Comparison of ENCODE assay signal across 1 cellular context in the genomic region with DNA sequence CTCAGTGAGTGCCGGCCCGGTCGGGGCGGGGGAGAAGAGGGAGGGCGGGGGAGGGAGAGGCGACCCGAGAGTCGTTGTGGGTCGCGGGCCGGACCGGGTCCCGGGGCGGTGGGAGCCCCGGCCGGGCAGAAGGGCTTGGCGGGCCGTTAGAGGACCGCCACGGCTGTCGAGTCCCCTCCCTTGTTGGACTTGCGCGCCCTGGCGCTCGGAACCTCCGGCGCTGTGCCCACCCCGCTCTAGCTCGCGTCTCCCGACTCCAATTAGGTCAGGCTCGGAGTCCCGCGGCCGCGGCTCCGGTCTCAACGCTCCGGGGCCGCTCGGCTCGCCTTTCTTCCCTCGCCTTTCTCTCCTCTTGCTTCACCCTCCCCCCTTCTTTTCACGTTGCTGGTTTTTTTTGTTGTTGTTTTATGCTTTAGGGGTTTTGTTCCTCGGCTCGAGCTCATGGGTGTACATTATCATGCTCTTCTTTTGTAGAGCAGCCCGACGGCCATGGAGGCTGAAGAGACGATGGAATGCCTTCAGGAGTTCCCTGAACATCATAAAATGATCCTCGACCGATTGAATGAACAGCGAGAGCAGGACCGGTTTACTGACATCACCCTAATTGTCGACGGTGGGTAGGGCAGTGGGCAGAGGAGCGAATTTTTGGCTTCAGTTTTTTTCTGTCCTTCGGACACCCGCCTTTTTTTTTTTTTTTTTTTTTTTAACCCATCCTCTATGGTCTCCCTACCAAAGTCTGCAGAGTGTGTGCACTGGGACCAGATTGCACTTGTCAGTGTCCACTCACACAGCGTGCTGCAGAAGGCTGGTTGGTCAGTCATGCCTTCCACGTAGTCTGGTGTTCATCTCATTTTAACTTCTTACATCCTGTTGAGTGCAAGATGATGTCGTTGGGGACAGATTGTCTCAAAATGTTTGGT.
TF ChIP-seq lines count a peak whose summit lies in the region.

No MANE protein-coding gene starts in this region.

TF ChIP-seq in HepG2, 621 proteins besides CTCF, POLR2A, EP300 and RAD21 (continued from another document and continues in another):
- TF ChIP-seq SRY (CRISPR knock-in tag; IDR thresholded peaks at IDR 0.05) = no peak
- no peak for TF ChIP-seq ZNF652 (CRISPR knock-in tag; IDR thresholded peaks at IDR 0.05; ENCODE audit: borderline replicate concordance, low read depth)
- TF ChIP-seq, protein P1, sequence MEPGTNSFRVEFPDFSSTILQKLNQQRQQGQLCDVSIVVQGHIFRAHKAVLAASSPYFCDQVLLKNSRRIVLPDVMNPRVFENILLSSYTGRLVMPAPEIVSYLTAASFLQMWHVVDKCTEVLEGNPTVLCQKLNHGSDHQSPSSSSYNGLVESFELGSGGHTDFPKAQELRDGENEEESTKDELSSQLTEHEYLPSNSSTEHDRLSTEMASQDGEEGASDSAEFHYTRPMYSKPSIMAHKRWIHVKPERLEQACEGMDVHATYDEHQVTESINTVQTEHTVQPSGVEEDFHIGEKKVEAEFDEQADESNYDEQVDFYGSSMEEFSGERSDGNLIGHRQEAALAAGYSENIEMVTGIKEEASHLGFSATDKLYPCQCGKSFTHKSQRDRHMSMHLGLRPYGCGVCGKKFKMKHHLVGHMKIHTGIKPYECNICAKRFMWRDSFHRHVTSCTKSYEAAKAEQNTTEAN (CRISPR knock-in tag; conservative IDR thresholded peaks at IDR 0.05) = no peak
- TF ChIP-seq ARNT (IDR thresholded peaks at IDR 0.05) = no peak
- TF ChIP-seq, protein P2, sequence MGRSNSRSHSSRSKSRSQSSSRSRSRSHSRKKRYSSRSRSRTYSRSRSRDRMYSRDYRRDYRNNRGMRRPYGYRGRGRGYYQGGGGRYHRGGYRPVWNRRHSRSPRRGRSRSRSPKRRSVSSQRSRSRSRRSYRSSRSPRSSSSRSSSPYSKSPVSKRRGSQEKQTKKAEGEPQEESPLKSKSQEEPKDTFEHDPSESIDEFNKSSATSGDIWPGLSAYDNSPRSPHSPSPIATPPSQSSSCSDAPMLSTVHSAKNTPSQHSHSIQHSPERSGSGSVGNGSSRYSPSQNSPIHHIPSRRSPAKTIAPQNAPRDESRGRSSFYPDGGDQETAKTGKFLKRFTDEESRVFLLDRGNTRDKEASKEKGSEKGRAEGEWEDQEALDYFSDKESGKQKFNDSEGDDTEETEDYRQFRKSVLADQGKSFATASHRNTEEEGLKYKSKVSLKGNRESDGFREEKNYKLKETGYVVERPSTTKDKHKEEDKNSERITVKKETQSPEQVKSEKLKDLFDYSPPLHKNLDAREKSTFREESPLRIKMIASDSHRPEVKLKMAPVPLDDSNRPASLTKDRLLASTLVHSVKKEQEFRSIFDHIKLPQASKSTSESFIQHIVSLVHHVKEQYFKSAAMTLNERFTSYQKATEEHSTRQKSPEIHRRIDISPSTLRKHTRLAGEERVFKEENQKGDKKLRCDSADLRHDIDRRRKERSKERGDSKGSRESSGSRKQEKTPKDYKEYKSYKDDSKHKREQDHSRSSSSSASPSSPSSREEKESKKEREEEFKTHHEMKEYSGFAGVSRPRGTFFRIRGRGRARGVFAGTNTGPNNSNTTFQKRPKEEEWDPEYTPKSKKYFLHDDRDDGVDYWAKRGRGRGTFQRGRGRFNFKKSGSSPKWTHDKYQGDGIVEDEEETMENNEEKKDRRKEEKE (IDR thresholded peaks at IDR 0.05) = no peak
- no peak for TF ChIP-seq ZNF883 (CRISPR knock-in tag; IDR thresholded peaks at IDR 0.05; ENCODE audit: not compliant biosample characterization)
- peak; percentile 53; the same call in 1 of the 2 replicates for TF ChIP-seq SIN3A (IDR thresholded peaks at IDR 0.05; ENCODE audit: borderline replicate concordance, low read depth, low read length)
- TF ChIP-seq JUNB (CRISPR knock-in tag; IDR thresholded peaks at IDR 0.05; ENCODE audit: borderline replicate concordance) = no peak
- peak; percentile 46; the same call in 1 of the 2 replicates for TF ChIP-seq ZNF605 (CRISPR knock-in tag; IDR thresholded peaks at IDR 0.05)
- TF ChIP-seq NKX3-1 (CRISPR knock-in tag; IDR thresholded peaks at IDR 0.05) = peak; percentile 62; the same call in 1 of the 2 replicates
- TF ChIP-seq AGO2 (optimal IDR thresholded peaks at IDR 0.05; ENCODE audit: low read depth, low read length) = peak; percentile 23
- TF ChIP-seq CBX1 (IDR thresholded peaks at IDR 0.05; ENCODE audit: low read depth) = no peak
- TF ChIP-seq ZC3H13 (CRISPR knock-in tag; IDR thresholded peaks at IDR 0.05) = no peak
- TF ChIP-seq ZNF562 (CRISPR knock-in tag; IDR thresholded peaks at IDR 0.05; ENCODE audit: borderline replicate concordance) = no peak
- TF ChIP-seq ARNTL (CRISPR knock-in tag; IDR thresholded peaks at IDR 0.05) = no peak
- no peak for TF ChIP-seq TCF12 (IDR thresholded peaks at IDR 0.05)
- no peak for TF ChIP-seq TCF12 (CRISPR knock-in tag; IDR thresholded peaks at IDR 0.05)
- TF ChIP-seq, protein P3, sequence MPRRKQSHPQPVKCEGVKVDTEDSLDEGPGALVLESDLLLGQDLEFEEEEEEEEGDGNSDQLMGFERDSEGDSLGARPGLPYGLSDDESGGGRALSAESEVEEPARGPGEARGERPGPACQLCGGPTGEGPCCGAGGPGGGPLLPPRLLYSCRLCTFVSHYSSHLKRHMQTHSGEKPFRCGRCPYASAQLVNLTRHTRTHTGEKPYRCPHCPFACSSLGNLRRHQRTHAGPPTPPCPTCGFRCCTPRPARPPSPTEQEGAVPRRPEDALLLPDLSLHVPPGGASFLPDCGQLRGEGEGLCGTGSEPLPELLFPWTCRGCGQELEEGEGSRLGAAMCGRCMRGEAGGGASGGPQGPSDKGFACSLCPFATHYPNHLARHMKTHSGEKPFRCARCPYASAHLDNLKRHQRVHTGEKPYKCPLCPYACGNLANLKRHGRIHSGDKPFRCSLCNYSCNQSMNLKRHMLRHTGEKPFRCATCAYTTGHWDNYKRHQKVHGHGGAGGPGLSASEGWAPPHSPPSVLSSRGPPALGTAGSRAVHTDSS (CRISPR knock-in tag; conservative IDR thresholded peaks at IDR 0.05) = no peak
- no peak for TF ChIP-seq NFYC (CRISPR knock-in tag; IDR thresholded peaks at IDR 0.05)
- TF ChIP-seq, protein P4, sequence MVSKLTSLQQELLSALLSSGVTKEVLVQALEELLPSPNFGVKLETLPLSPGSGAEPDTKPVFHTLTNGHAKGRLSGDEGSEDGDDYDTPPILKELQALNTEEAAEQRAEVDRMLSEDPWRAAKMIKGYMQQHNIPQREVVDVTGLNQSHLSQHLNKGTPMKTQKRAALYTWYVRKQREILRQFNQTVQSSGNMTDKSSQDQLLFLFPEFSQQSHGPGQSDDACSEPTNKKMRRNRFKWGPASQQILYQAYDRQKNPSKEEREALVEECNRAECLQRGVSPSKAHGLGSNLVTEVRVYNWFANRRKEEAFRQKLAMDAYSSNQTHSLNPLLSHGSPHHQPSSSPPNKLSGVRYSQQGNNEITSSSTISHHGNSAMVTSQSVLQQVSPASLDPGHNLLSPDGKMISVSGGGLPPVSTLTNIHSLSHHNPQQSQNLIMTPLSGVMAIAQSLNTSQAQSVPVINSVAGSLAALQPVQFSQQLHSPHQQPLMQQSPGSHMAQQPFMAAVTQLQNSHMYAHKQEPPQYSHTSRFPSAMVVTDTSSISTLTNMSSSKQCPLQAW (CRISPR knock-in tag; IDR thresholded peaks at IDR 0.05) = no peak
- no peak for TF ChIP-seq NFKBIZ (CRISPR knock-in tag; IDR thresholded peaks at IDR 0.05)
- TF ChIP-seq TCF7 (IDR thresholded peaks at IDR 0.05; ENCODE audit: low read depth) = no peak
- TF ChIP-seq, protein P5, sequence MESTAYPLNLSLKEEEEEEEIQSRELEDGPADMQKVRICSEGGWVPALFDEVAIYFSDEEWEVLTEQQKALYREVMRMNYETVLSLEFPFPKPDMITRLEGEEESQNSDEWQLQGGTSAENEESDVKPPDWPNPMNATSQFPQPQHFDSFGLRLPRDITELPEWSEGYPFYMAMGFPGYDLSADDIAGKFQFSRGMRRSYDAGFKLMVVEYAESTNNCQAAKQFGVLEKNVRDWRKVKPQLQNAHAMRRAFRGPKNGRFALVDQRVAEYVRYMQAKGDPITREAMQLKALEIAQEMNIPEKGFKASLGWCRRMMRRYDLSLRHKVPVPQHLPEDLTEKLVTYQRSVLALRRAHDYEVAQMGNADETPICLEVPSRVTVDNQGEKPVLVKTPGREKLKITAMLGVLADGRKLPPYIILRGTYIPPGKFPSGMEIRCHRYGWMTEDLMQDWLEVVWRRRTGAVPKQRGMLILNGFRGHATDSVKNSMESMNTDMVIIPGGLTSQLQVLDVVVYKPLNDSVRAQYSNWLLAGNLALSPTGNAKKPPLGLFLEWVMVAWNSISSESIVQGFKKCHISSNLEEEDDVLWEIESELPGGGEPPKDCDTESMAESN (CRISPR knock-in tag; conservative IDR thresholded peaks at IDR 0.05) = no peak
- TF ChIP-seq ZSCAN22 (CRISPR knock-in tag; IDR thresholded peaks at IDR 0.05) = no peak
- TF ChIP-seq, protein P6, sequence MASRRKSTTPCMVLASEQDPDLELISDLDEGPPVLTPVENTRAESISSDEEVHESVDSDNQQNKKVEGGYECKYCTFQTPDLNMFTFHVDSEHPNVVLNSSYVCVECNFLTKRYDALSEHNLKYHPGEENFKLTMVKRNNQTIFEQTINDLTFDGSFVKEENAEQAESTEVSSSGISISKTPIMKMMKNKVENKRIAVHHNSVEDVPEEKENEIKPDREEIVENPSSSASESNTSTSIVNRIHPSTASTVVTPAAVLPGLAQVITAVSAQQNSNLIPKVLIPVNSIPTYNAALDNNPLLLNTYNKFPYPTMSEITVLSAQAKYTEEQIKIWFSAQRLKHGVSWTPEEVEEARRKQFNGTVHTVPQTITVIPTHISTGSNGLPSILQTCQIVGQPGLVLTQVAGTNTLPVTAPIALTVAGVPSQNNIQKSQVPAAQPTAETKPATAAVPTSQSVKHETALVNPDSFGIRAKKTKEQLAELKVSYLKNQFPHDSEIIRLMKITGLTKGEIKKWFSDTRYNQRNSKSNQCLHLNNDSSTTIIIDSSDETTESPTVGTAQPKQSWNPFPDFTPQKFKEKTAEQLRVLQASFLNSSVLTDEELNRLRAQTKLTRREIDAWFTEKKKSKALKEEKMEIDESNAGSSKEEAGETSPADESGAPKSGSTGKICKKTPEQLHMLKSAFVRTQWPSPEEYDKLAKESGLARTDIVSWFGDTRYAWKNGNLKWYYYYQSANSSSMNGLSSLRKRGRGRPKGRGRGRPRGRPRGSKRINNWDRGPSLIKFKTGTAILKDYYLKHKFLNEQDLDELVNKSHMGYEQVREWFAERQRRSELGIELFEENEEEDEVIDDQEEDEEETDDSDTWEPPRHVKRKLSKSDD (CRISPR knock-in tag; IDR thresholded peaks at IDR 0.05; ENCODE audit: low read depth) = no peak
- no peak for TF ChIP-seq ZNF546 (CRISPR knock-in tag; conservative IDR thresholded peaks at IDR 0.05)
- TF ChIP-seq ZNF678 (CRISPR knock-in tag; IDR thresholded peaks at IDR 0.05) = no peak
- TF ChIP-seq, protein P7, sequence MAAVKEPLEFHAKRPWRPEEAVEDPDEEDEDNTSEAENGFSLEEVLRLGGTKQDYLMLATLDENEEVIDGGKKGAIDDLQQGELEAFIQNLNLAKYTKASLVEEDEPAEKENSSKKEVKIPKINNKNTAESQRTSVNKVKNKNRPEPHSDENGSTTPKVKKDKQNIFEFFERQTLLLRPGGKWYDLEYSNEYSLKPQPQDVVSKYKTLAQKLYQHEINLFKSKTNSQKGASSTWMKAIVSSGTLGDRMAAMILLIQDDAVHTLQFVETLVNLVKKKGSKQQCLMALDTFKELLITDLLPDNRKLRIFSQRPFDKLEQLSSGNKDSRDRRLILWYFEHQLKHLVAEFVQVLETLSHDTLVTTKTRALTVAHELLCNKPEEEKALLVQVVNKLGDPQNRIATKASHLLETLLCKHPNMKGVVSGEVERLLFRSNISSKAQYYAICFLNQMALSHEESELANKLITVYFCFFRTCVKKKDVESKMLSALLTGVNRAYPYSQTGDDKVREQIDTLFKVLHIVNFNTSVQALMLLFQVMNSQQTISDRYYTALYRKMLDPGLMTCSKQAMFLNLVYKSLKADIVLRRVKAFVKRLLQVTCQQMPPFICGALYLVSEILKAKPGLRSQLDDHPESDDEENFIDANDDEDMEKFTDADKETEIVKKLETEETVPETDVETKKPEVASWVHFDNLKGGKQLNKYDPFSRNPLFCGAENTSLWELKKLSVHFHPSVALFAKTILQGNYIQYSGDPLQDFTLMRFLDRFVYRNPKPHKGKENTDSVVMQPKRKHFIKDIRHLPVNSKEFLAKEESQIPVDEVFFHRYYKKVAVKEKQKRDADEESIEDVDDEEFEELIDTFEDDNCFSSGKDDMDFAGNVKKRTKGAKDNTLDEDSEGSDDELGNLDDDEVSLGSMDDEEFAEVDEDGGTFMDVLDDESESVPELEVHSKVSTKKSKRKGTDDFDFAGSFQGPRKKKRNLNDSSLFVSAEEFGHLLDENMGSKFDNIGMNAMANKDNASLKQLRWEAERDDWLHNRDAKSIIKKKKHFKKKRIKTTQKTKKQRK (IDR thresholded peaks at IDR 0.05; ENCODE audit: low read length) = no peak
- no peak for TF ChIP-seq FOXK1 (CRISPR knock-in tag; IDR thresholded peaks at IDR 0.05; ENCODE audit: borderline replicate concordance, low read depth)
- TF ChIP-seq, protein P8, sequence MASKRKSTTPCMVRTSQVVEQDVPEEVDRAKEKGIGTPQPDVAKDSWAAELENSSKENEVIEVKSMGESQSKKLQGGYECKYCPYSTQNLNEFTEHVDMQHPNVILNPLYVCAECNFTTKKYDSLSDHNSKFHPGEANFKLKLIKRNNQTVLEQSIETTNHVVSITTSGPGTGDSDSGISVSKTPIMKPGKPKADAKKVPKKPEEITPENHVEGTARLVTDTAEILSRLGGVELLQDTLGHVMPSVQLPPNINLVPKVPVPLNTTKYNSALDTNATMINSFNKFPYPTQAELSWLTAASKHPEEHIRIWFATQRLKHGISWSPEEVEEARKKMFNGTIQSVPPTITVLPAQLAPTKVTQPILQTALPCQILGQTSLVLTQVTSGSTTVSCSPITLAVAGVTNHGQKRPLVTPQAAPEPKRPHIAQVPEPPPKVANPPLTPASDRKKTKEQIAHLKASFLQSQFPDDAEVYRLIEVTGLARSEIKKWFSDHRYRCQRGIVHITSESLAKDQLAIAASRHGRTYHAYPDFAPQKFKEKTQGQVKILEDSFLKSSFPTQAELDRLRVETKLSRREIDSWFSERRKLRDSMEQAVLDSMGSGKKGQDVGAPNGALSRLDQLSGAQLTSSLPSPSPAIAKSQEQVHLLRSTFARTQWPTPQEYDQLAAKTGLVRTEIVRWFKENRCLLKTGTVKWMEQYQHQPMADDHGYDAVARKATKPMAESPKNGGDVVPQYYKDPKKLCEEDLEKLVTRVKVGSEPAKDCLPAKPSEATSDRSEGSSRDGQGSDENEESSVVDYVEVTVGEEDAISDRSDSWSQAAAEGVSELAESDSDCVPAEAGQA (IDR thresholded peaks at IDR 0.05; ENCODE audit: low read depth) = no peak
- TF ChIP-seq, protein P8 (CRISPR knock-in tag; IDR thresholded peaks at IDR 0.05; ENCODE audit: borderline replicate concordance) = no peak
- no peak for TF ChIP-seq RNF2 (conservative IDR thresholded peaks at IDR 0.05; ENCODE audit: low read depth)
- peak; percentile 17; the same call in 1 of the 2 replicates for TF ChIP-seq ZNF138 (CRISPR knock-in tag; IDR thresholded peaks at IDR 0.05; ENCODE audit: low read depth)
